Comparison of ENCODE assay signal across 8 cellular contexts in genomic region chr17:78716814-78717393, GRCh38.
A peak's percentile ranks its signal among the peaks of the same experiment; 100 is the strongest.
DNase-seq lines count a peak whose midpoint lies in the region; ATAC-seq and TF ChIP-seq lines count a peak whose summit lies in the region.

No MANE protein-coding gene starts in this region.

- H3K9me3 ChIP-seq in Karpas-422 (ENCODE audit: low read length) (no peaks in the 10 kb centered on the region), endocrine pancreas (ENCODE audit: control insufficient read depth, low read length) (no peaks in the 10 kb centered on the region), mucosa of rectum (ENCODE audit: control insufficient read depth in 2 of 2, low read length in 2 of 2) (no peaks in the 10 kb centered on the region)

- H3K4me2 ChIP-seq in Karpas-422 (ENCODE audit: low read depth, low read length, poor library complexity, severe bottlenecking), result peak overlapping the region; percentile 47

- H3K4me3 ChIP-seq in Karpas-422 (ENCODE audit: low read length), result peak overlapping the region; percentile 40; the same call in 1 of the 2 replicates
- peak overlapping the region; percentile 60 for H3K4me3 ChIP-seq in endocrine pancreas (ENCODE audit: control insufficient read depth, insufficient read depth, low read length)
- H3K4me3 ChIP-seq in mucosa of rectum (ENCODE audit: low read length in 2 of 2), result peak overlapping the region; percentile 56 to 70

- BruUV-seq in Calu3 (replicated peaks; lab: Mats Ljungman, UMichigan), result no TSS peak

- H3K4me1 ChIP-seq in Karpas-422 (ENCODE audit: low read length) (peaks cover 42% of the 10 kb centered on the region), endocrine pancreas (ENCODE audit: control insufficient read depth, insufficient read depth, low read length) (peaks cover 14% of the 10 kb centered on the region), mucosa of rectum (ENCODE audit: control insufficient read depth in 2 of 2, insufficient read depth in 2 of 2, low read length in 2 of 2) (peaks cover 48 to 52% of the 10 kb centered on the region in 2 donors)

- ATAC-seq in GM21825 (IDR thresholded peaks at IDR 0.05; ENCODE audit: unreplicated experiment) (no peak), GM18519 (IDR thresholded peaks at IDR 0.05; ENCODE audit: low FRiP score, unreplicated experiment) (no peak)

- H3K9me2 ChIP-seq in Karpas-422 (replicated peaks; ENCODE audit: insufficient read depth, low read length), result no peaks in the 10 kb centered on the region

- H4K20me1 ChIP-seq in Karpas-422 (ENCODE audit: insufficient read depth, low read depth, low read length), result peaks cover 2% of the 10 kb centered on the region

- no peaks in the 10 kb centered on the region for H3K79me2 ChIP-seq in Karpas-422 (ENCODE audit: low read length)

- H3K9ac ChIP-seq in Karpas-422 (ENCODE audit: low read length) (peak overlapping the region; percentile 39), endocrine pancreas (ENCODE audit: control insufficient read depth, insufficient read depth, low read length) (peak overlapping the region; percentile 60), mucosa of rectum (ENCODE audit: low read depth in 1 of 2, low read length in 2 of 2) (peak overlapping the region in 1 of 2 donors; percentile 39)

- H3K4me1 Mint-ChIP-seq in Calu3 (ENCODE audit: low read depth, unreplicated experiment) (peaks cover 50% of the 10 kb centered on the region), type B pancreatic cell (ENCODE audit: unreplicated experiment) (peaks cover 55% of the 10 kb centered on the region)

- H3K4me3 Mint-ChIP-seq in Calu3 (ENCODE audit: low read depth, unreplicated experiment) (peak overlapping the region; percentile 72), type B pancreatic cell (peak overlapping the region; percentile 70)

- no peak overlapping the region for H2AFZ ChIP-seq in Karpas-422 (ENCODE audit: low read length)

- no peak overlapping the region for H3K27ac ChIP-seq in Karpas-422 (ENCODE audit: low read length)
- H3K27ac ChIP-seq in mucosa of rectum (ENCODE audit: low read depth in 2 of 2, low read length in 2 of 2), result peak overlapping the region; percentile 53 to 79

- CTCF ChIA-PET in Calu3 (lab: Charles Lee), result interaction anchor here (0.5 to 1.1 kb wide), 2 partner anchors 21 to 179 kb away, joined by 3 to 4 read pairs; no protein-coding TSS in a partner anchor

- no peaks in the 10 kb centered on the region for H3K36me3 ChIP-seq in Karpas-422 (ENCODE audit: insufficient read depth, low read length)
- H3K36me3 ChIP-seq in endocrine pancreas (ENCODE audit: control insufficient read depth, insufficient read depth, low read length), result no peaks in the 10 kb centered on the region
- H3K36me3 ChIP-seq in mucosa of rectum (ENCODE audit: control insufficient read depth in 2 of 2, insufficient read depth in 2 of 2, low read length in 2 of 2), result no peaks in the 10 kb centered on the region

- DNase-seq in Calu3 (peak; percentile 70), Karpas-422 (no peak), SW480 (ENCODE audit: low spot score) (peak; percentile 85), type B pancreatic cell (ENCODE audit: extremely low spot score, unreplicated experiment) (no peak)

- peak overlapping the region; percentile 37 for H3K27ac Mint-ChIP-seq in Calu3 (ENCODE audit: unreplicated experiment)
- H3K27ac Mint-ChIP-seq in type B pancreatic cell, result no peak overlapping the region

- H3K27me3 ChIP-seq in Karpas-422 (ENCODE audit: low read length) (no peaks in the 10 kb centered on the region), endocrine pancreas (ENCODE audit: control insufficient read depth, insufficient read depth, low read length) (no peaks in the 10 kb centered on the region), mucosa of rectum (ENCODE audit: control insufficient read depth in 2 of 2, insufficient read depth in 2 of 2, low read length in 2 of 2) (no peaks in the 10 kb centered on the region)

- no peak for TF ChIP-seq CTCF in Calu3 (IDR thresholded peaks at IDR 0.05; ENCODE audit: unreplicated experiment)
- TF ChIP-seq CTCF in type B pancreatic cell (conservative IDR thresholded peaks at IDR 0.05), result no peak

- no peaks in the 10 kb centered on the region for H3K27me3 Mint-ChIP-seq in Calu3 (ENCODE audit: unreplicated experiment)
- no peaks in the 10 kb centered on the region for H3K27me3 Mint-ChIP-seq in type B pancreatic cell

- intact Hi-C loops in Calu3 (cut with micrococcal nuclease; ENCODE audit: unreplicated experiment), result no loop called here

- H3K36me3 Mint-ChIP-seq in Calu3 (ENCODE audit: insufficient read depth, unreplicated experiment) (peaks cover 19% of the 10 kb centered on the region), type B pancreatic cell (peaks cover 4% of the 10 kb centered on the region)

- no peaks in the 10 kb centered on the region for H3K9me3 Mint-ChIP-seq in Calu3 (ENCODE audit: low read depth, unreplicated experiment)
- H3K9me3 Mint-ChIP-seq in type B pancreatic cell, result no peaks in the 10 kb centered on the region

Comparison
In these comparisons a context has a peak if more than half of its experiments do, and no peak if none do; other contexts are left out.
1. DNase-seq: peak in Calu3 (single experiment) and SW480 (single experiment); none in Karpas-422 (single experiment) and type B pancreatic cell (single experiment).
2. Peak in every context shown above with its lines, with median percentiles within 50 percentile points of each other: H3K4me3 ChIP-seq.